1 cellular context compared by ENCODE assay signal in the genomic region with DNA sequence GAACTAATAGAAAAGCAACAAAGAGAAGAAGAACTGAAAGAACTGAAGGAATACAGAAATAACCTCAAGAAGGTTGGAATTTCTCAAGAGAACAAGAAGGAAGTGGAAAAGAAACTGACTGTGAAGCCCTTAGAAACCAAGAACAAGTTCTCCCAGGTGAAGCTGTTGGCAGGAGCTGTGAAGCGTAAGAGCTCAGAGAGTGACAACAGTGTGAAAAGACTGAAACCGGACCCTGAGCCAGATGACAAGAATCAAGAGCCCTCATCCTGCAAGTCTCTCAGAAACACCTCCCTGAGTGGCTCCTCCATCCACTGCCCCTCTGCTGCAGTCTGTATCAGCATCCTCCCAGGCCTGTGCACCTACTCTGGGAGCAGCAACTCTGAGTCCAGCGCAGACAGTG.
TF ChIP-seq lines count a peak whose summit lies in the region.

No MANE protein-coding gene starts in this region.

TF ChIP-seq in GM23338, 12 proteins besides CTCF, POLR2A, EP300 and RAD21 (continued from another document):
- TF ChIP-seq, protein P1, sequence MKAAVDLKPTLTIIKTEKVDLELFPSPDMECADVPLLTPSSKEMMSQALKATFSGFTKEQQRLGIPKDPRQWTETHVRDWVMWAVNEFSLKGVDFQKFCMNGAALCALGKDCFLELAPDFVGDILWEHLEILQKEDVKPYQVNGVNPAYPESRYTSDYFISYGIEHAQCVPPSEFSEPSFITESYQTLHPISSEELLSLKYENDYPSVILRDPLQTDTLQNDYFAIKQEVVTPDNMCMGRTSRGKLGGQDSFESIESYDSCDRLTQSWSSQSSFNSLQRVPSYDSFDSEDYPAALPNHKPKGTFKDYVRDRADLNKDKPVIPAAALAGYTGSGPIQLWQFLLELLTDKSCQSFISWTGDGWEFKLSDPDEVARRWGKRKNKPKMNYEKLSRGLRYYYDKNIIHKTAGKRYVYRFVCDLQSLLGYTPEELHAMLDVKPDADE (IDR thresholded peaks at IDR 0.05), result no peak
- no peak for TF ChIP-seq STAT1 (IDR thresholded peaks at IDR 0.05; ENCODE audit: unreplicated experiment)
- no peak for TF ChIP-seq EZH2phosphoT487 (IDR thresholded peaks at IDR 0.05; ENCODE audit: unreplicated experiment)
- no peak for TF ChIP-seq ZNF462 (CRISPR knock-in tag; IDR thresholded peaks at IDR 0.05)
